ENCODE assay signal across 9 cellular contexts in genomic region chr22:26360169-26360885, GRCh38.
DNase-seq lines count a peak whose midpoint lies in the region; ATAC-seq, FAIRE-seq and TF ChIP-seq lines count a peak whose summit lies in the region.
"Had no signal": no experiment of that assay in that cellular context is flagged by ENCODE, and none has a peak within 500 bp of the region (broad histone marks: within the 10 kb centered on the region; RNA-seq: fewer than 3 reads in every experiment).

No MANE protein-coding gene starts in this region.

- no peak overlapping the region for H3K56ac ChIP-seq in H1 (replicated peaks; ENCODE audit: insufficient read length, low read depth, low read length)

- CTCF ChIA-PET in BJ (lab: Yijun Ruan, JAX) (interaction anchor here (0.6 to 1.9 kb wide), 13 partner anchors 12 to 784 kb away, joined by 3 to 11 read pairs (median 3); no protein-coding TSS in a partner anchor), H1 (lab: Charles Lee; ENCODE audit: partially characterized antibody) (interaction anchor here (0.6 to 1.4 kb wide), 18 partner anchors 14 to 468 kb away, joined by 3 to 5 read pairs (median 3); no protein-coding TSS in a partner anchor)
- CTCF ChIA-PET in activated CD8-positive, alpha-beta T cell treated with anti-CD3 and anti-CD28 coated beads, Interleukin-2, amount 10 ng/mL, durations not matched to agents 7 days and 5 days (lab: Charles Lee): interaction anchor here (0.9 to 2.2 kb wide), 10 partner anchors 10 to 102 kb away, joined by 3 to 6 read pairs (median 3); no protein-coding TSS in a partner anchor

- H2AFZ ChIP-seq in H1 (ENCODE audit: low read length): peak overlapping the region; percentile 96

- no peaks in the 10 kb centered on the region for H3K79me2 ChIP-seq in H1 (ENCODE audit: control insufficient read depth in 1 of 2, insufficient read depth in 2 of 2, low read length in 2 of 2)

- H3K4me3 ChIP-seq in BJ (ENCODE audit: low read depth, low read length) (no peak overlapping the region), H1 (ENCODE audit: extremely low read depth in 1 of 4, insufficient read depth in 2 of 4, low read depth in 3 of 4, low read length in 4 of 4) (peak overlapping the region; percentile 7 to 50 (median 28); a peak in 5 of 8 replicates), lung (no peak overlapping the region)

- H3K4me1 ChIP-seq in H1 (replicated peaks in 1 of 4; ENCODE audit: control insufficient read depth in 3 of 4, insufficient read depth in 4 of 4, low read length in 3 of 4): peaks cover 0 to 4% (median under 1%) of the 10 kb centered on the region in 4 experiments; a peak in 2 of 7 replicates
- no peaks in the 10 kb centered on the region for H3K4me1 ChIP-seq in lung (ENCODE audit: control insufficient read depth in 2 of 2, insufficient read depth in 2 of 2, low read length in 2 of 2)

- ATAC-seq in HG02642 (IDR thresholded peaks at IDR 0.05; ENCODE audit: poor library complexity, unreplicated experiment) (peak; percentile 41), lung (ENCODE audit: insufficient read depth, low FRiP score) (peak; percentile 82)
- peak; percentile 59 for ATAC-seq in activated CD8-positive, alpha-beta T cell treated with anti-CD3 and anti-CD28 coated beads, Interleukin-2, amount 10 ng/mL, durations not matched to agents 7 days and 5 days

- no peak overlapping the region for H4K5ac ChIP-seq in H1 (ENCODE audit: insufficient read length, low read depth, low read length)

- no peak overlapping the region for H3K14ac ChIP-seq in H1 (ENCODE audit: insufficient read length)

- H3K27me3 Mint-ChIP-seq in activated CD8-positive, alpha-beta T cell treated with anti-CD3 and anti-CD28 coated beads, Interleukin-2, amount 10 ng/mL, durations not matched to agents 7 days and 5 days (ENCODE audit: low read depth): peaks cover 11% of the 10 kb centered on the region

- H3K9me3 ChIP-seq in H1 (ENCODE audit: insufficient read depth in 2 of 2, low read depth in 1 of 2, low read length in 1 of 2): no peaks in the 10 kb centered on the region
- H3K9me3 ChIP-seq in lung (ENCODE audit: control insufficient read depth in 2 of 2, insufficient read depth in 1 of 2, low read length in 1 of 2): no peaks in the 10 kb centered on the region

- TF ChIP-seq EP300 in H1 (IDR thresholded peaks at IDR 0.05; ENCODE audit: borderline replicate concordance in 1 of 2, low read depth in 2 of 2, low read length in 2 of 2): no peak

- 18% methylated on average over 17 of the region's 17 CpGs; no CpG with 5 or more reads in 1 of the 2 experiments for WGBS in H1 (ENCODE audit: extremely low coverage in 1 of 2, insufficient coverage in 1 of 2, insufficient read length in 1 of 2, insufficient replicate concordance in 2 of 2, low coverage in 1 of 2, low lambda C conversion rate in 2 of 2, missing lambda C conversion rate in 1 of 2), 2 experiments
- WGBS in lung, 2 donors: 8 to 9% methylated on average over 17 of the region's 17 CpGs

- H4K91ac ChIP-seq in H1 (replicated peaks; ENCODE audit: insufficient read length, low read length): no peak overlapping the region

- H3K36me3 ChIP-seq in BJ (ENCODE audit: control insufficient read depth, insufficient read depth, low read length): no peaks in the 10 kb centered on the region
- no peaks in the 10 kb centered on the region for H3K36me3 ChIP-seq in H1 (ENCODE audit: control insufficient read depth in 2 of 4, insufficient read depth in 4 of 4, low read length in 3 of 4)
- H3K36me3 ChIP-seq in lung (ENCODE audit: control insufficient read depth in 2 of 2, insufficient read depth in 2 of 2, low read length in 2 of 2): no peaks in the 10 kb centered on the region

- peak; percentile 21 to 38; a peak in 2 of 3 replicates for TF ChIP-seq POLR2A in H1 (IDR thresholded peaks at IDR 0.05; ENCODE audit: control extremely low read depth in 1 of 2, low read depth in 2 of 2, low read length in 2 of 2)

- no peak overlapping the region; the same call in 1 of the 2 replicates for H2BK15ac ChIP-seq in H1 (ENCODE audit: low read length)

- peaks cover 2% of the 10 kb centered on the region; the same call in 1 of the 2 replicates for H3K23me2 ChIP-seq in H1 (ENCODE audit: low read depth, low read length)

- H3K36me3 Mint-ChIP-seq in activated CD8-positive, alpha-beta T cell treated with anti-CD3 and anti-CD28 coated beads, Interleukin-2, amount 10 ng/mL, durations not matched to agents 7 days and 5 days (ENCODE audit: low read depth): no peaks in the 10 kb centered on the region
- H3K36me3 Mint-ChIP-seq: IgD-negative memory B cell had no signal

- H2BK120ac ChIP-seq in H1 (replicated peaks; ENCODE audit: low read depth, low read length): no peak overlapping the region

- peak; percentile 92 for FAIRE-seq in H1 (lab: Jason Lieb, UNC)

- DNase-seq in BJ (ENCODE audit: low read depth): peak; percentile 19
- peak; percentile 88 for DNase-seq in NCI-H82 (lab: John Stamatoyannopoulos, UW)
- peak; percentile 72 for DNase-seq in activated CD8-positive, alpha-beta T cell treated with anti-CD3 and anti-CD28 coated beads, Interleukin-2, amount 10 ng/mL, durations not matched to agents 7 days and 5 days
- peak; percentile 62 to 87 for DNase-seq in H1 (ENCODE audit: low read depth in 1 of 2, low spot score in 2 of 2)
- DNase-seq in lung (ENCODE audit: low spot score): peak; percentile 56
- peak; percentile 40 for DNase-seq in stimulated activated CD8-positive, alpha-beta memory T cell treated with anti-CD3 and anti-CD28 coated beads, Interleukin-12 subunit alpha, Interleukin-12 subunit beta, amount 100 ng/mL, for 1 hour (ENCODE audit: low read depth)
- DNase-seq in middle frontal gyrus (ENCODE audit: extremely low spot score, low spot score): no peak

- H4K8ac ChIP-seq in H1 (ENCODE audit: extremely low read depth, insufficient read depth, low read length): no peak overlapping the region

- POLR2A ChIA-PET in BJ (lab: Charles Lee) (no interaction called here), H1 (lab: Charles Lee; ENCODE audit: partially characterized antibody) (no interaction called here)
- POLR2A ChIA-PET in activated CD8-positive, alpha-beta T cell treated with anti-CD3 and anti-CD28 coated beads, Interleukin-2, amount 10 ng/mL, durations not matched to agents 7 days and 5 days (lab: Charles Lee): no interaction called here

- no peak overlapping the region for H3K27ac ChIP-seq in H1 (ENCODE audit: low read depth, low read length)
- H3K27ac ChIP-seq in lung (ENCODE audit: low read depth in 1 of 2, low read length in 1 of 2): no peak overlapping the region

- H4K20me1 ChIP-seq in H1 (replicated peaks in 1 of 2; ENCODE audit: control insufficient read depth in 1 of 2, insufficient read depth in 2 of 2, low read length in 2 of 2): no peaks in the 10 kb centered on the region

- no peak overlapping the region for H3K18ac ChIP-seq in H1 (ENCODE audit: extremely low read depth, low read length)

- H2BK5ac ChIP-seq in H1 (ENCODE audit: low read depth, low read length): no peak overlapping the region

- TF ChIP-seq CTCF in BJ (IDR thresholded peaks at IDR 0.05; ENCODE audit: insufficient read depth, low read depth, low read length) (peak; percentile 91), H1 (IDR thresholded peaks at IDR 0.05; ENCODE audit: control extremely low read depth in 1 of 3, insufficient read depth in 1 of 3, low read depth in 1 of 3, low read length in 3 of 3) (peak; percentile 27 to 82 (median 65)), lung (IDR thresholded peaks at IDR 0.05; ENCODE audit: control extremely low read depth, extremely low read depth) (peak; percentile 71)

- H3K4me3 Mint-ChIP-seq in activated CD8-positive, alpha-beta T cell treated with anti-CD3 and anti-CD28 coated beads, Interleukin-2, amount 10 ng/mL, durations not matched to agents 7 days and 5 days: no peak overlapping the region
- H3K4me3 Mint-ChIP-seq: IgD-negative memory B cell had no signal

- H3K4me2 ChIP-seq in H1 (ENCODE audit: insufficient read depth in 1 of 2, low read depth in 2 of 2, low read length in 2 of 2): peak overlapping the region; percentile 58 to 76

- H3K4ac ChIP-seq in H1 (replicated peaks; ENCODE audit: insufficient read length, low read depth, low read length): no peak overlapping the region

- no peak overlapping the region for H3K23ac ChIP-seq in H1 (ENCODE audit: insufficient read length)

- peak overlapping the region; percentile 1 for H2BK12ac ChIP-seq in H1 (ENCODE audit: low read depth, low read length)

- no peak overlapping the region for H2AK5ac ChIP-seq in H1 (ENCODE audit: low read depth, low read length)

- H3K79me1 ChIP-seq in H1 (ENCODE audit: low read depth, low read length): no peaks in the 10 kb centered on the region

- no peak overlapping the region for H3K27ac Mint-ChIP-seq in activated CD8-positive, alpha-beta T cell treated with anti-CD3 and anti-CD28 coated beads, Interleukin-2, amount 10 ng/mL, durations not matched to agents 7 days and 5 days
- H3K27ac Mint-ChIP-seq: IgD-negative memory B cell had no signal

- peak; percentile 62 to 67 for TF ChIP-seq RAD21 in H1 (IDR thresholded peaks at IDR 0.05 in 1 of 2, conservative IDR thresholded peaks at IDR 0.05 in 1 of 2; ENCODE audit: low read depth in 2 of 2, low read length in 2 of 2)

- H3K9me3 Mint-ChIP-seq in activated CD8-positive, alpha-beta T cell treated with anti-CD3 and anti-CD28 coated beads, Interleukin-2, amount 10 ng/mL, durations not matched to agents 7 days and 5 days (ENCODE audit: insufficient read depth): no peaks in the 10 kb centered on the region
- H3K9me3 Mint-ChIP-seq: IgD-negative memory B cell had no signal

- H3K4me1 Mint-ChIP-seq in activated CD8-positive, alpha-beta T cell treated with anti-CD3 and anti-CD28 coated beads, Interleukin-2, amount 10 ng/mL, durations not matched to agents 7 days and 5 days (ENCODE audit: low read depth): peaks cover 6% of the 10 kb centered on the region

- no peak overlapping the region; the same call in 1 of the 2 replicates for H2BK20ac ChIP-seq in H1 (ENCODE audit: low read length)

- H3K27me3 ChIP-seq in BJ (ENCODE audit: control insufficient read depth, insufficient read depth, low read length): no peaks in the 10 kb centered on the region; the same call in none of the 2 replicates
- no peaks in the 10 kb centered on the region; a peak in 2 of 7 replicates for H3K27me3 ChIP-seq in H1 (replicated peaks in 1 of 4; ENCODE audit: control insufficient read depth in 3 of 4, extremely low read depth in 1 of 4, insufficient read depth in 3 of 4, low read length in 3 of 4)
- H3K27me3 ChIP-seq in lung (ENCODE audit: control insufficient read depth, insufficient read depth): no peaks in the 10 kb centered on the region

- peak overlapping the region in 1 of 4 experiments; percentile 59; a peak in 1 of 7 replicates for H3K9ac ChIP-seq in H1 (replicated peaks in 1 of 4; ENCODE audit: extremely low read depth in 1 of 4, low read depth in 3 of 4, low read length in 3 of 4)

TF ChIP-seq in H1, 55 proteins besides CTCF, POLR2A, EP300 and RAD21 (continues in another document):
- no peak for TF ChIP-seq SIRT6 (IDR thresholded peaks at IDR 0.05; ENCODE audit: low read length)
- peak; percentile 76 for TF ChIP-seq CREB1 (IDR thresholded peaks at IDR 0.05)
- TF ChIP-seq KDM4A (IDR thresholded peaks at IDR 0.05; ENCODE audit: low read depth, low read length, severe bottlenecking): no peak
- TF ChIP-seq TBP (IDR thresholded peaks at IDR 0.05; ENCODE audit: low read depth, low read length): peak; percentile 43; the same call in 1 of the 2 replicates
- TF ChIP-seq TCF12 (IDR thresholded peaks at IDR 0.05; ENCODE audit: low read depth, low read length): no peak

Comparison
In these comparisons a context has a peak if more than half of its experiments do, and no peak if none do; other contexts are left out.
1. H3K4me3 ChIP-seq: peak in H1 (4 of 4); none in BJ (single experiment) and lung (single experiment).
2. Peak in every context shown above with its lines, with median percentiles within 50 percentile points of each other: CTCF ChIP-seq and ATAC-seq.